Comparison of ENCODE assay signal across 14 cellular contexts in the genomic region with DNA sequence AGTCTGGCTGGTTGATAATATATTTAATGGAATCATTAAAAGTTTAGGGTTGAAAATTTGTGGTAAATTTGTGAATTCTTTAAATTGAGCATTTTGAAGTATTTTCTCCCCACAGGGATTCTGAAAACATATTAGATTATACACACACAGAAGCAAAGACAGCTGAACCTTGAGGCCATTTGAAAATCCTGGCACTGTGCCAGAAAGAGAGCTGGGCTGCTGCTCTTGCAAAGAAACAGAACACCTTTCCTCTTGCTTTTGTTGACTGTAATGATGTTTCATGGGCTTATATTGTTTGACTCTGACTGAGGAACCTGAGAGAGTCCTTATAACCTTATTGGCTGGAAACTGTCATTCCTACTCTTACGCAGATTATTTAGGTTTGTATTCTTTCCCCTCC. TPM values are rescaled to one million over a fixed set of nuclear protein-coding genes. Genes with fewer than 3 reads are reported as not detected.
DNase-seq lines count a peak whose midpoint lies in the region; ATAC-seq and TF ChIP-seq lines count a peak whose summit lies in the region.
"Had no signal": no experiment of that assay in that cellular context is flagged by ENCODE, and none has a peak within 500 bp of the region (broad histone marks: within the 10 kb centered on the region; RNA-seq: fewer than 3 reads in every experiment).

No MANE protein-coding gene starts in this region.

- peaks cover 9% of the 10 kb centered on the region for H3K36me3 Mint-ChIP-seq in mesothelial cell of epicardium

- H3K4me1 ChIP-seq in lower lobe of right lung: peaks cover 20% of the 10 kb centered on the region

- H3K4me3 ChIP-seq in lower lobe of right lung: no peak overlapping the region

- H3K27ac Mint-ChIP-seq in mesothelial cell of epicardium: peak overlapping the region; percentile 84
- H3K27ac Mint-ChIP-seq: CD4-positive, alpha-beta T cell had no signal

- no peak overlapping the region for H3K4me3 Mint-ChIP-seq in mesothelial cell of epicardium
- H3K4me3 Mint-ChIP-seq: CD4-positive, alpha-beta T cell had no signal

- H3K27ac ChIP-seq in lower lobe of right lung: no peak overlapping the region

- DNase-seq in G401 (ENCODE audit: low spot score): peak; percentile 40
- DNase-seq in NCI-H2029 (lab: John Stamatoyannopoulos, UW): peak; percentile 89
- DNase-seq in SHP77 (lab: John Stamatoyannopoulos, UW): peak; percentile 69 to 70
- peak; percentile 38 to 55 for DNase-seq in mesothelial cell of epicardium (ENCODE audit: low spot score in 2 of 2, unreplicated experiment in 2 of 2)
- no peak for DNase-seq in lower lobe of right lung
- DNase-seq: activated CD4-positive, alpha-beta T cell treated with anti-CD3 and anti-CD28 coated beads, Interleukin-2, amount 50 U/mL, for 1 hour; activated naive CD4-positive, alpha-beta T cell treated with anti-CD3 and anti-CD28 coated beads, Interleukin-2, amount 50 U/mL, for 16 hours; CD4-positive, alpha-beta T cell; effector CD8-positive, alpha-beta T cell; NCI-H1694 treated with DMSO at 0.1 percent for 48 hours; trophoblast cell had no signal

- peaks cover 34% of the 10 kb centered on the region for H3K4me1 Mint-ChIP-seq in mesothelial cell of epicardium

- ATAC-seq in lower lobe of right lung: no peak
- no peak for ATAC-seq in GM21447 (IDR thresholded peaks at IDR 0.05; ENCODE audit: unreplicated experiment)
- no peak for ATAC-seq in HG02870 (IDR thresholded peaks at IDR 0.05; ENCODE audit: unreplicated experiment)
- no peak for ATAC-seq in GM18520 (IDR thresholded peaks at IDR 0.05; ENCODE audit: unreplicated experiment)

- H3K9me3 ChIP-seq in lower lobe of right lung: no peaks in the 10 kb centered on the region

- no peaks in the 10 kb centered on the region for H3K27me3 Mint-ChIP-seq in mesothelial cell of epicardium (ENCODE audit: low read depth)
- H3K27me3 Mint-ChIP-seq: CD4-positive, alpha-beta T cell had no signal

- TF ChIP-seq CTCF in mesothelial cell of epicardium (IDR thresholded peaks at IDR 0.05; ENCODE audit: unreplicated experiment): no peak
- no peak for TF ChIP-seq CTCF in lower lobe of right lung (IDR thresholded peaks at IDR 0.05)

- no peaks in the 10 kb centered on the region for H3K27me3 ChIP-seq in lower lobe of right lung (ENCODE audit: low read depth)

- peaks cover 49% of the 10 kb centered on the region for H3K36me3 ChIP-seq in lower lobe of right lung

- H3K9me3 Mint-ChIP-seq in mesothelial cell of epicardium: no peaks in the 10 kb centered on the region
- H3K9me3 Mint-ChIP-seq: CD4-positive, alpha-beta T cell had no signal

- in situ Hi-C loops in G401 (cut with HindIII; ENCODE audit: low sequenced_read_pairs): no loop called here

- intact Hi-C loops in lower lobe of right lung (cut with DNase I): no loop called here

RNA-seq across cellular contexts. Expression of gene RNF34, which starts 4.8 kb away (rescaled TPM):
- total RNA-seq in G401 (2014; rRNA removed; shearing (Covaris generic)): 39.0 and 43.8 TPM in 2 replicates
- 34.4 to 41.0 TPM (median 37.0 TPM) in 3 replicates for total RNA-seq in mesothelial cell of epicardium
- total RNA-seq in lower lobe of right lung: 23.0 TPM

RNA-seq across cellular contexts. Expression of gene ANAPC5, which starts 52.5 kb away (rescaled TPM):
- 129 and 154 TPM in 2 replicates for total RNA-seq in G401 (2014; rRNA removed; shearing (Covaris generic))
- total RNA-seq in mesothelial cell of epicardium (114 to 117 TPM (median 114 TPM) in 3 replicates), lower lobe of right lung (79.7 TPM)
